ENCODE assay signal across 8 cellular contexts in genomic region chr2:87343347-87343746, GRCh38.
DNase-seq lines count a peak whose midpoint lies in the region; FAIRE-seq and TF ChIP-seq lines count a peak whose summit lies in the region.
"Not testable (repeated sequence)": the region's sequence is repeated elsewhere in the genome, so short reads cannot be mapped to it uniquely, and the experiment has no call there.

No MANE protein-coding gene starts in this region.

- peaks cover 9 to 10% of the 10 kb centered on the region in 2 experiments for H3K4me1 Mint-ChIP-seq in H9
- H3K4me1 Mint-ChIP-seq in glutamatergic neuron (ENCODE audit: low read depth, unreplicated experiment): not testable (repeated sequence)

- not testable (repeated sequence) for H2AFZ ChIP-seq in H9 (ENCODE audit: low read length); mesenchymal stem cell (ENCODE audit: low read depth, low read length)

- H3K4me1 ChIP-seq in H9 (ENCODE audit: insufficient read depth, low read length); mesenchymal stem cell (ENCODE audit: control insufficient read depth, insufficient read depth, low read depth, low read length): not testable (repeated sequence)

- H3K27ac ChIP-seq in H9 (ENCODE audit: insufficient read length, low read depth, low read length); mesenchymal stem cell (ENCODE audit: low read length, poor library complexity, severe bottlenecking): not testable (repeated sequence)

- not testable (repeated sequence) for H3K4ac ChIP-seq in H9 (ENCODE audit: low read depth, low read length); mesenchymal stem cell (ENCODE audit: low read depth in 1 of 2, low read length in 2 of 2)

- not testable (repeated sequence) for H3T11ph ChIP-seq in H9 (ENCODE audit: low read length)

- H4K5ac ChIP-seq in H9 (ENCODE audit: insufficient read length, low read depth, low read length): not testable (repeated sequence)

- not testable (repeated sequence) for DNase-seq in AG09309 (ENCODE audit: low read depth); H9
- DNase-seq in ELR (ENCODE audit: low read depth) (peak; percentile 10), SK-MEL-5 (ENCODE audit: low read depth, low spot score) (peak; percentile 10), ecto neural progenitor cell (ENCODE audit: low spot score) (peak; percentile 41), glutamatergic neuron (peak; percentile 21), mesenchymal stem cell (peak; percentile 16), urothelium cell line (ENCODE audit: low spot score) (peak; percentile 1)

- not testable (repeated sequence) for H3K9me3 Mint-ChIP-seq in H9; glutamatergic neuron (ENCODE audit: unreplicated experiment)

- H3K79me1 ChIP-seq in H9 (ENCODE audit: insufficient read depth, low read depth, low read length, poor library complexity, severe bottlenecking); mesenchymal stem cell (replicated peaks; ENCODE audit: low read length, poor library complexity, severe bottlenecking): not testable (repeated sequence)

- H4K8ac ChIP-seq in H9 (replicated peaks; ENCODE audit: insufficient read length, low read depth, low read length); mesenchymal stem cell (ENCODE audit: low read length): not testable (repeated sequence)

- TF ChIP-seq CTCF in AG09309 (IDR thresholded peaks at IDR 0.05; ENCODE audit: control insufficient read depth, insufficient read depth, low read depth, low read length, missing control alignments) (peak; percentile 12), H9 (conservative IDR thresholded peaks at IDR 0.05) (0 out of 3 replicates have a peak, but pooled peaks have one; percentile 12)
- TF ChIP-seq CTCF in glutamatergic neuron (IDR thresholded peaks at IDR 0.05; ENCODE audit: partially characterized antibody, unreplicated experiment): not testable (repeated sequence)

- H3K79me2 ChIP-seq in H9 (ENCODE audit: insufficient read depth, low read length): not testable (repeated sequence)

- not testable (repeated sequence) for H2BK120ac ChIP-seq in H9 (ENCODE audit: low read depth, low read length, poor library complexity, severe bottlenecking); mesenchymal stem cell (ENCODE audit: low read depth, low read length)

- not testable (repeated sequence) for H3K56ac ChIP-seq in H9 (ENCODE audit: insufficient read length, low read depth, low read length)

- not testable (repeated sequence) for H3K14ac ChIP-seq in H9 (ENCODE audit: insufficient read depth, low read length)
- H3K14ac ChIP-seq in mesenchymal stem cell (ENCODE audit: low read length in 2 of 2): peak overlapping the region in 1 of 2 experiments; percentile 32

- not testable (repeated sequence) for H2BK5ac ChIP-seq in H9 (ENCODE audit: insufficient read length, low read length); mesenchymal stem cell (ENCODE audit: low read depth, low read length, poor library complexity, severe bottlenecking)

- not testable (repeated sequence) for H3K36me3 ChIP-seq in mesenchymal stem cell (ENCODE audit: control insufficient read depth in 1 of 2, insufficient read depth in 2 of 2, low read depth in 1 of 2, low read length in 2 of 2)

- H3K27me3 Mint-ChIP-seq in H9 (ENCODE audit: low read depth); glutamatergic neuron (ENCODE audit: unreplicated experiment): not testable (repeated sequence)

- H3K18ac ChIP-seq in H9 (ENCODE audit: insufficient read length, low read depth, low read length); mesenchymal stem cell (ENCODE audit: low read depth in 1 of 2, low read length in 2 of 2): not testable (repeated sequence)

- H3K9ac ChIP-seq in H9 (ENCODE audit: extremely low read depth, insufficient read length, low read length); mesenchymal stem cell (ENCODE audit: low read length): not testable (repeated sequence)

- H3K23me2 ChIP-seq in H9 (ENCODE audit: insufficient read length, low read depth, low read length, poor library complexity, severe bottlenecking): not testable (repeated sequence)

- WGBS in H9 (ENCODE audit: extremely low coverage, insufficient read length, low lambda C conversion rate): no CpG with 5 or more reads among the region's 6 CpGs
- WGBS in mesenchymal stem cell: 62% methylated on average over 4 of the region's 6 CpGs

- H2BK12ac ChIP-seq in H9 (ENCODE audit: insufficient read length, low read depth, low read length); mesenchymal stem cell (ENCODE audit: low read length in 2 of 2): not testable (repeated sequence)

- H3K27me3 ChIP-seq in H9 (ENCODE audit: insufficient read depth, low read length); mesenchymal stem cell (ENCODE audit: control insufficient read depth in 1 of 2, insufficient read depth in 1 of 2, low read length in 2 of 2): not testable (repeated sequence)

- in situ Hi-C loops in SK-MEL-5 (cut with HindIII; ENCODE audit: low pct_unique_long_range_greater_than_20kb, low sequenced_read_pairs): not testable (repeated sequence)

- not testable (repeated sequence) for H3K9me3 ChIP-seq in H9 (ENCODE audit: control insufficient read depth, low read depth, low read length); mesenchymal stem cell (ENCODE audit: control insufficient read depth, low read length)

- not testable (repeated sequence) for H3K4me2 ChIP-seq in H9 (ENCODE audit: insufficient read depth, insufficient read length, low read length); mesenchymal stem cell (ENCODE audit: low read length, poor library complexity, severe bottlenecking)

- H2BK20ac ChIP-seq in H9 (ENCODE audit: low read depth, low read length, poor library complexity, severe bottlenecking): not testable (repeated sequence)

- not testable (repeated sequence) for FAIRE-seq in urothelium cell line (lab: Jason Lieb, UNC)

- not testable (repeated sequence) for H4K91ac ChIP-seq in H9 (ENCODE audit: insufficient read length, low read depth, low read length); mesenchymal stem cell (ENCODE audit: low read length)

- not testable (repeated sequence) for H4K20me1 ChIP-seq in H9 (ENCODE audit: control insufficient read depth, insufficient read depth, insufficient read length)

- not testable (repeated sequence) for H3K4me3 ChIP-seq in AG09309 (ENCODE audit: control insufficient read depth, low read depth, low read length); mesenchymal stem cell (ENCODE audit: insufficient read depth in 1 of 2, low read depth in 1 of 2, low read length in 2 of 2)

- H3K27ac Mint-ChIP-seq in H9; glutamatergic neuron (ENCODE audit: unreplicated experiment): not testable (repeated sequence)

- not testable (repeated sequence) for H2AK5ac ChIP-seq in H9 (ENCODE audit: insufficient read length, low read length); mesenchymal stem cell (ENCODE audit: low read length, severe bottlenecking)

- H3K36me3 Mint-ChIP-seq in H9 (ENCODE audit: insufficient read depth in 1 of 3, low read depth in 3 of 3); glutamatergic neuron (ENCODE audit: unreplicated experiment): not testable (repeated sequence)

- not testable (repeated sequence) for H3K4me3 Mint-ChIP-seq in H9; glutamatergic neuron (ENCODE audit: unreplicated experiment)

- not testable (repeated sequence) for H3K23ac ChIP-seq in H9 (ENCODE audit: insufficient read length, low read depth, low read length); mesenchymal stem cell (ENCODE audit: low read length in 2 of 2)

- not testable (repeated sequence) for H2BK15ac ChIP-seq in H9 (ENCODE audit: low read depth, low read length); mesenchymal stem cell (ENCODE audit: low read depth, poor library complexity, severe bottlenecking)
